In genomic region chr1:23593556-23594148, GRCh38 we compare ENCODE assay signal across 7 cellular contexts. TPM values are rescaled to one million over a fixed set of nuclear protein-coding genes. Genes with fewer than 3 reads are reported as not detected.
DNase-seq lines count a peak whose midpoint lies in the region; ATAC-seq, FAIRE-seq and TF ChIP-seq lines count a peak whose summit lies in the region.

No MANE protein-coding gene starts in this region.

- H3K4me3 ChIP-seq in K562 (no peak overlapping the region), psoas muscle (no peak overlapping the region), colonic mucosa (no peak overlapping the region)

- peak; percentile 63 for DNase-seq in ELR (ENCODE audit: low read depth)
- peak; percentile 47 for DNase-seq in NCI-H1417 treated with DMSO at 0.1 percent for 48 hours (lab: John Stamatoyannopoulos, UW)
- no peak for DNase-seq in K562 (ENCODE audit: extremely low read depth in 1 of 4, low spot score in 3 of 4)
- peak; percentile 31 to 62 for DNase-seq in psoas muscle
- DNase-seq in colonic mucosa: no peak
- DNase-seq in activated CD4-positive, CD25-positive, alpha-beta regulatory T cell treated with anti-CD3 and anti-CD28 coated beads, Interleukin-2, amount 50 U/mL, for 72 hours: no peak
- no peak for DNase-seq in frontal cortex (ENCODE audit: low spot score in 2 of 2)

- H3K27me3 ChIP-seq in K562 (ENCODE audit: control insufficient read depth in 2 of 2, insufficient read depth in 2 of 2, low read length in 2 of 2): peaks cover 5 to 14% of the 10 kb centered on the region in 2 experiments; a peak in 4 of 5 replicates
- no peaks in the 10 kb centered on the region for H3K27me3 ChIP-seq in psoas muscle (ENCODE audit: insufficient read depth in 3 of 3, low read length in 2 of 3)
- H3K27me3 ChIP-seq in colonic mucosa: no peaks in the 10 kb centered on the region

- no peak for TF ChIP-seq POLR2A in K562 (conservative IDR thresholded peaks at IDR 0.05)

- H3K27ac ChIP-seq in K562 (ENCODE audit: extremely low read depth, low read depth, low read length) (no peak overlapping the region), psoas muscle (peak overlapping the region; percentile 71), colonic mucosa (no peak overlapping the region)

- WGBS in K562 (ENCODE audit: insufficient coverage, low coverage, missing lambda C conversion rate): 11% methylated on average over 6 of the region's 6 CpGs
- 34 to 47% (median 41%) methylated on average over 6 of the region's 6 CpGs for WGBS in psoas muscle, 3 donors

- ATAC-seq in K562: no peak
- peak; percentile 83 to 87 (median 86) for ATAC-seq in psoas muscle

- H3K9me1 ChIP-seq in K562 (ENCODE audit: control insufficient read depth, insufficient read depth, low read length): no peaks in the 10 kb centered on the region

- H4K20me1 ChIP-seq in K562 (replicated peaks; ENCODE audit: control insufficient read depth, insufficient read depth, low read length): no peaks in the 10 kb centered on the region

- no peaks in the 10 kb centered on the region for H3K79me2 ChIP-seq in K562 (ENCODE audit: control insufficient read depth, insufficient read depth, low read length)

- no peak overlapping the region for H2AFZ ChIP-seq in K562 (ENCODE audit: low read depth, low read length)

- intact Hi-C loops in K562 (cut with micrococcal nuclease): no loop called here
- intact Hi-C loops in psoas muscle (cut with DNase I): no loop called here
- intact Hi-C loops in colonic mucosa (cut with DNase I): no loop called here

- H3K9me3 ChIP-seq in K562 (replicated peaks; ENCODE audit: control insufficient read depth, insufficient read depth, low read depth, low read length): no peaks in the 10 kb centered on the region
- no peaks in the 10 kb centered on the region for H3K9me3 ChIP-seq in psoas muscle
- no peaks in the 10 kb centered on the region for H3K9me3 ChIP-seq in colonic mucosa

- no peak overlapping the region for H3K9ac ChIP-seq in K562 (ENCODE audit: insufficient read depth in 1 of 2, low read depth in 2 of 2, low read length in 2 of 2)
- H3K9ac ChIP-seq in colonic mucosa (ENCODE audit: low read depth in 2 of 2, low read length in 2 of 2): no peak overlapping the region

- no peak for TF ChIP-seq CTCF in K562 (IDR thresholded peaks at IDR 0.05 in 2 of 3, conservative IDR thresholded peaks at IDR 0.05 in 1 of 3; ENCODE audit: insufficient read depth in 2 of 3, low read depth in 1 of 3, low read length in 3 of 3)
- no peak for TF ChIP-seq CTCF in psoas muscle (IDR thresholded peaks at IDR 0.05)
- no peak for TF ChIP-seq CTCF in colonic mucosa (IDR thresholded peaks at IDR 0.05)

- no TSS peak for BruUV-seq in K562 (replicated peaks; lab: Mats Ljungman, UMichigan)

- in situ Hi-C loops in K562 (cut with MboI): no loop called here

- peaks cover 22 to 30% of the 10 kb centered on the region in 2 experiments for H3K4me1 ChIP-seq in K562 (replicated peaks in 1 of 2; ENCODE audit: control insufficient read depth in 2 of 2, insufficient read depth in 2 of 2, low read length in 2 of 2)
- peaks cover 27% of the 10 kb centered on the region for H3K4me1 ChIP-seq in psoas muscle
- H3K4me1 ChIP-seq in colonic mucosa: no peaks in the 10 kb centered on the region

- H3K36me3 ChIP-seq in K562 (ENCODE audit: control insufficient read depth, insufficient read depth, low read length): no peaks in the 10 kb centered on the region
- H3K36me3 ChIP-seq in psoas muscle (ENCODE audit: insufficient read depth in 1 of 2, low read depth in 1 of 2): no peaks in the 10 kb centered on the region
- H3K36me3 ChIP-seq in colonic mucosa: no peaks in the 10 kb centered on the region

- CTCF ChIA-PET in K562 (lab: Yijun Ruan, JAX; ENCODE audit: low intra/inter-chr PET ratio): no interaction called here

- no peak for TF ChIP-seq RAD21 in K562 (CRISPR knock-in tag; conservative IDR thresholded peaks at IDR 0.05 in 1 of 2, IDR thresholded peaks at IDR 0.05 in 1 of 2)

- POLR2A ChIA-PET in K562 (lab: Yijun Ruan, JAX): interaction anchor here (1.1 to 1.6 kb wide), 2 partner anchors 12 to 24 kb away, joined by 3 to 5 read pairs; no protein-coding TSS in a partner anchor

- FAIRE-seq in K562 (lab: Jason Lieb, UNC) (no peak), frontal cortex (lab: Jason Lieb, UNC) (no peak)

- TF ChIP-seq EP300 in K562 (IDR thresholded peaks at IDR 0.05; ENCODE audit: low read length): no peak

- no peak overlapping the region for H3K4me2 ChIP-seq in K562 (ENCODE audit: insufficient read depth, low read length)

TF ChIP-seq in K562, 482 proteins besides CTCF, POLR2A, EP300 and RAD21:
- TF ChIP-seq ZKSCAN1 (IDR thresholded peaks at IDR 0.05; ENCODE audit: low read depth, low read length): 0 out of 2 replicates have a peak, but pooled peaks have one; percentile 23
- no peak for TF ChIP-seq SRSF7 (optimal IDR thresholded peaks at IDR 0.05; ENCODE audit: low read depth, low read length)
- TF ChIP-seq STAT6 (CRISPR knock-in tag; IDR thresholded peaks at IDR 0.05): no peak
- no peak for TF ChIP-seq HNRNPLL (IDR thresholded peaks at IDR 0.05; ENCODE audit: low read depth, low read length, poor library complexity, severe bottlenecking)
- TF ChIP-seq PHF20 (IDR thresholded peaks at IDR 0.05; ENCODE audit: partially characterized antibody): peak; percentile 17

RNA-seq across cellular contexts. Expression of gene ID3, which starts 34.4 kb away (rescaled TPM):
- total RNA-seq in K562 (2011; cell fraction: chromatin; rRNA removed; ENCODE audit: low replicate concordance): 41.1 and 121 TPM in 2 replicates
- total RNA-seq in K562 (2011; cell fraction: nucleolus; rRNA removed): 126 and 137 TPM in 2 replicates
- total RNA-seq in K562 (2011; cell fraction: nucleoplasm; rRNA removed): 87.5 and 98.1 TPM in 2 replicates
- total RNA-seq in K562 (2014; rRNA removed): 50.9 and 59.4 TPM in 2 replicates
- 12.6 and 17.2 TPM in 2 replicates for total RNA-seq in K562 (2014; rRNA removed; fragmentation: Illumina TruSeq; extraction: Trizol)
- 17.7 and 20.4 TPM in 2 replicates for total RNA-seq in K562 (2015; rRNA removed; fragmentation: Illumina TruSeq; extraction: Trizol)
- 42.2 and 44.8 TPM in 2 replicates for total RNA-seq in K562 (2021)
- polyA plus RNA-seq in K562 (2011; rRNA removed): 28.6 and 59.8 TPM in 2 replicates
- polyA plus RNA-seq in K562 (2011; cell fraction: cytosol; rRNA removed): 78.3 and 218 TPM in 2 replicates
- polyA plus RNA-seq in K562 (2011; cell fraction: nucleus; rRNA removed): 52.1 and 90.3 TPM in 2 replicates
- 63.0 and 66.6 TPM in 2 replicates for polyA plus RNA-seq in K562 (2012)
- polyA plus RNA-seq in K562 (2014; fragmentation: Illumina TruSeq; extraction: Trizol): 23.5 and 30.8 TPM in 2 replicates
- polyA plus RNA-seq in K562 (2014; fragmentation: Nextera tagmentation; extraction: Ambion mirVana): 10 to 100 TPM in 1 of 2 experiments, 1 to 10 TPM in 1; 6.8 to 13.2 TPM
- polyA plus RNA-seq in K562 (2014; rRNA removed): 44.4 and 54.2 TPM in 2 replicates
- 9.7 and 17.8 TPM in 2 replicates for polyA minus RNA-seq in K562 (2011; rRNA and poly(A)+ RNA removed)
- polyA minus RNA-seq in K562 (2011; cell fraction: cytosol; rRNA and poly(A)+ RNA removed): 23.9 and 44.6 TPM in 2 replicates
- polyA minus RNA-seq in K562 (2011; cell fraction: nucleus; rRNA and poly(A)+ RNA removed): 65.3 and 68.1 TPM in 2 replicates
- 10 to 100 TPM; 17.8 to 97.3 (median 81.2) TPM for total RNA-seq in psoas muscle
- polyA plus RNA-seq in psoas muscle: 100 to 1,000 TPM in 1 of 3 donors, 10 to 100 TPM in 2; 26.8 to 126 (median 33.7) TPM
- total RNA-seq in colonic mucosa: 100 to 1,000 TPM; 106 to 221 TPM
- 22.4 TPM for total RNA-seq in frontal cortex

Comparison
In these comparisons a context has a peak if more than half of its experiments do, and no peak if none do; other contexts are left out.
1. DNase-seq: peak in ELR (single experiment), NCI-H1417 treated with DMSO at 0.1 percent for 48 hours (single experiment) and psoas muscle (2 of 2); none in K562 (0 of 4), colonic mucosa (single experiment), activated CD4-positive, CD25-positive, alpha-beta regulatory T cell treated with anti-CD3 and anti-CD28 coated beads, Interleukin-2, amount 50 U/mL, for 72 hours (single experiment) and frontal cortex (0 of 2).